22 cellular contexts compared by ENCODE assay signal in the genomic region with DNA sequence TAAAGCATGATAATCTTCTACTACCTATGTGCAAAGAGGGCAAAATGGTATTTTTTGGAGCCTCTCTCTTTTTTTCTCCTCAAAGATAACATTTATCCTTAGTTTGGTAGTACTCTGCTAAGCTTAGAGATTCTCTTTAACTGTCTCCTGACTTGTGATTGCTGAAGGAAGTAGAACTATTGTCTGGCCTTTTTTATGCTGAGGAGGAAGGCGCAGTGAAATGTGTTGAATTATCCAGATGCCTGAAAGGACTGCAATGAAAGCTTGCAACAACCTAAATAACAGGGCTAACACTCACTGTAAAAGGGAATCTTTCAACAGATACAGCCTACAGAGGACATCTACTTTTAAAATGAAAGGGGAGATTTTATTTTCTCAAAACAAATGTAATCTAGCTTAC. TPM values are rescaled to one million over a fixed set of nuclear protein-coding genes. Genes with fewer than 3 reads are reported as not detected.
A peak's percentile ranks its signal among the peaks of the same experiment; 100 is the strongest.
DNase-seq lines count a peak whose midpoint lies in the region; ATAC-seq and FAIRE-seq lines count a peak whose summit lies in the region.
"Had no signal": no experiment of that assay in that cellular context is flagged by ENCODE, and none has a peak within 500 bp of the region (broad histone marks: within the 10 kb centered on the region; RNA-seq: fewer than 3 reads in every experiment).

No MANE protein-coding gene starts in this region.

- FAIRE-seq in islet of Langerhans (lab: Jason Lieb, UNC) = peak; percentile 64
- FAIRE-seq: HepG2 had no signal

- H3K27ac ChIP-seq in HUES48 (ENCODE audit: low read depth, low read length) (peak overlapping the region; percentile 86), ectodermal cell (ENCODE audit: insufficient read depth, low read depth, low read length, poor library complexity, severe bottlenecking) (peak overlapping the region; percentile 56)
- H3K27ac ChIP-seq: PC-9, SK-N-MC had no signal

- peaks cover 79% of the 10 kb centered on the region for H3K4me1 ChIP-seq in HUES48 (ENCODE audit: control insufficient read depth, insufficient read depth, low read length)
- peaks cover 16% of the 10 kb centered on the region for H3K4me1 ChIP-seq in ectodermal cell (ENCODE audit: control insufficient read depth, insufficient read depth, low read length)
- H3K4me1 ChIP-seq: BE2C had no signal

- peaks cover 10% of the 10 kb centered on the region for H3K27me3 ChIP-seq in HUES48 (ENCODE audit: control insufficient read depth, insufficient read depth, low read length)
- no peaks in the 10 kb centered on the region for H3K27me3 ChIP-seq in ectodermal cell (ENCODE audit: control insufficient read depth, insufficient read depth, low read length, poor library complexity, severe bottlenecking)

- ATAC-seq in GM21526 (IDR thresholded peaks at IDR 0.05; ENCODE audit: low FRiP score, unreplicated experiment) (no peak), GM21367 (IDR thresholded peaks at IDR 0.05; ENCODE audit: unreplicated experiment) (no peak)
- ATAC-seq: HepG2 had no signal

- H3K4me3 ChIP-seq in HUES48 (ENCODE audit: low read depth, low read length) (peak overlapping the region; percentile 28; the same call in 1 of the 2 replicates), ectodermal cell (ENCODE audit: insufficient read depth, low read depth, low read length) (no peak overlapping the region)
- H3K4me3 ChIP-seq: PC-9, SK-N-MC had no signal

- H3K9me3 ChIP-seq in HUES48 (ENCODE audit: control insufficient read depth, insufficient read depth, low read length) = no peaks in the 10 kb centered on the region
- no peaks in the 10 kb centered on the region for H3K9me3 ChIP-seq in ectodermal cell (ENCODE audit: control insufficient read depth, low read length)
- H3K9me3 ChIP-seq: BE2C had no signal

- WGBS in ectodermal cell, 2 experiments = 0% methylated on average over 1 of the region's 1 CpG

- DNase-seq in iPS-NIHi11 (ENCODE audit: low spot score) (no peak), DMS153 treated with DMSO at 0.1 percent for 48 hours (lab: John Stamatoyannopoulos, UW; ENCODE audit: unreplicated experiment) (no peak)
- DNase-seq: BE2C, DMS79, KBM-7, NCI-H1092, NCI-H1436, NCI-H1930, NCI-H2227 treated with DMSO at 0.1 percent for 48 hours, NCI-H510A, NCI-H748 treated with DMSO at 0.1 percent for 48 hours, PC-9, RPMI8226, SHP77, SW 1271 had no signal

- no peaks in the 10 kb centered on the region for H3K36me3 ChIP-seq in HUES48 (ENCODE audit: control insufficient read depth, insufficient read depth, low read length)
- no peaks in the 10 kb centered on the region for H3K36me3 ChIP-seq in ectodermal cell (ENCODE audit: control insufficient read depth, insufficient read depth, low read length)
- H3K36me3 ChIP-seq: BE2C had no signal

- no peak overlapping the region; the same call in 1 of the 2 replicates for H3K9ac ChIP-seq in HUES48 (ENCODE audit: low read depth, low read length)

RNA-seq across cellular contexts. Expression of a gene that starts 59.5 kb away (rescaled TPM):
- 45.3 TPM for polyA plus RNA-seq in ectodermal cell (2013, experiment 1 of 4)
- polyA plus RNA-seq in ectodermal cell (2013, experiment 2 of 4) = 52.2 TPM
- 58.3 TPM for polyA plus RNA-seq in ectodermal cell (2013, experiment 3 of 4)
- polyA plus RNA-seq in ectodermal cell (2013, experiment 4 of 4) = 58.2 TPM
- polyA plus RNA-seq: HepG2 had no signal
